In the genomic region with DNA sequence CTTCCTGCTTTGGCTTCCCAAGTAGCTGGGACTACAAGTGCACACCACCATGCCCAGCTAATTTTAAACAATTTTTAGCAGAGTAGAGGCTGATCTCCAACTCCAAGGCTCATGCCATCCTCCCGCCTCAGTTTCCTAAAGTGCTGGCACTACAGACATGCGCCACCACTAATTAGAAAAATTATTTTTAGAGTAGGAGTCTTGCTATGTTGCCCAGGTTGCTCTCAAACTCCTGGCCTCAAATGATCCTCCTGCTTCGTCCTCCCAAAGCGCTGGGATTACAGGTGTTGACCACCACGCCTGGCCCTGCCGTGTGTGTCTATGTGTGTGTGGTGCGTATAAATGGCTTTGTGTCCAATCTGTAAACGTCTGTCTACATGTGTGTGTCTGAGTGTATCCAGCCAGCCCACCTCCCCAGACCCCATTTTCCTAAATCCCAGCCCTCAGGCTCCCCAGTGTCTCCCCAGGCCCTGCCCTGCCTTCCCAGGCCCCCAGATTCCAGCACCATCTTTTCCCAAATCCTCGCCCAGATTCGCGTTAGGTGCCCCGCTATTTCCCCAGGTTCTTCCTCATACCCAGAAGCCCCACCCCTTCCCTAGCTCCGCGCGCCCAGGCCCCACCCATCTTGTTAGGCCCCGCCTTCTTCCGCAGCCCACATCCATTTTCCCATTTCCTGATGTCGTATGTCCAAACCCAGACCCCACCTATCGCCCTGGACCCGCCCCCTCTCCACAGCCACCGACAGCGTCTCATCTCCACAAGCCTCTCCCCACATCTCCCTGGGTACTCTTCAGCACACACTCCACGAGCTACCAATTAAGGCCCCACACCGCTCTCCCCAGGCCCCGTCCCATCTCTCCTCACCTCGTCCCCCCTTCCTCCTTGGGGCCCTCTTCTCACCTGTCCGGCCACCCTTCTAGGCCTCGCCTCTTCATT, we compare ENCODE assay signal across 9 cellular contexts. TPM values are rescaled to one million over a fixed set of nuclear protein-coding genes. Genes with fewer than 3 reads are reported as not detected.
DNase-seq lines count a peak whose midpoint lies in the region; ATAC-seq, FAIRE-seq and TF ChIP-seq lines count a peak whose summit lies in the region.
"Had no signal": no experiment of that assay in that cellular context is flagged by ENCODE, and none has a peak within 500 bp of the region (broad histone marks: within the 10 kb centered on the region; RNA-seq: fewer than 3 reads in every experiment).

No MANE protein-coding gene starts in this region.

- peaks cover 15% of the 10 kb centered on the region for H3K4me1 Mint-ChIP-seq in nephron

- peaks cover 5% of the 10 kb centered on the region for H3K9me1 ChIP-seq in K562 (ENCODE audit: control insufficient read depth, insufficient read depth, low read length)

- peak overlapping the region; percentile 100 for H2AFZ ChIP-seq in K562 (ENCODE audit: low read depth, low read length)

- FAIRE-seq in K562 (lab: Jason Lieb, UNC): peak; percentile 52
- FAIRE-seq in GM19239 (lab: Jason Lieb, UNC): no peak

- no peaks in the 10 kb centered on the region for H4K20me1 ChIP-seq in DOHH2 (ENCODE audit: control insufficient read depth, insufficient read depth, low read depth, low read length)
- H4K20me1 ChIP-seq in K562 (replicated peaks; ENCODE audit: control insufficient read depth, insufficient read depth, low read length): peaks cover 7% of the 10 kb centered on the region; the same call in 1 of the 2 replicates

- in situ Hi-C loops in K562 (cut with MboI): no loop called here

- POLR2A ChIA-PET in K562 (lab: Yijun Ruan, JAX): interaction anchor here (0.6 to 1.5 kb wide), 13 partner anchors 9 to 274 kb away, joined by 3 to 7 read pairs (median 3); a partner anchor contains a TSS

- no peak for TF ChIP-seq RAD21 in K562 (CRISPR knock-in tag; conservative IDR thresholded peaks at IDR 0.05 in 1 of 2, IDR thresholded peaks at IDR 0.05 in 1 of 2)

- H3K27me3 Mint-ChIP-seq in nephron (ENCODE audit: low read depth): peaks cover 98% of the 10 kb centered on the region

- H3K4me1 ChIP-seq in DOHH2 (ENCODE audit: control insufficient read depth, low read length) (peaks cover 24% of the 10 kb centered on the region), K562 (replicated peaks in 1 of 2; ENCODE audit: control insufficient read depth in 2 of 2, insufficient read depth in 2 of 2, low read length in 2 of 2) (peaks cover 13 to 39% of the 10 kb centered on the region in 2 experiments; a peak in 4 of 5 replicates)

- peak overlapping the region; percentile 37 to 51 (median 49) for H3K4me3 Mint-ChIP-seq in nephron

- H3K27ac Mint-ChIP-seq in nephron: no peak overlapping the region
- H3K27ac Mint-ChIP-seq: memory B cell had no signal

- H3K4me2 ChIP-seq in DOHH2 (ENCODE audit: low read length): peak overlapping the region; percentile 46
- H3K4me2 ChIP-seq in K562 (ENCODE audit: insufficient read depth, low read length): peak overlapping the region; percentile 97

- no peaks in the 10 kb centered on the region for H3K9me2 ChIP-seq in DOHH2 (replicated peaks; ENCODE audit: control insufficient read depth, low read length)

- H3K4me3 ChIP-seq in DOHH2 (ENCODE audit: low read length): no peak overlapping the region
- peak overlapping the region; percentile 60 for H3K4me3 ChIP-seq in K562

- peak; percentile 87 for DNase-seq in NCI-H187 treated with DMSO at 0.1 percent for 48 hours (lab: John Stamatoyannopoulos, UW)
- DNase-seq in K562 (ENCODE audit: extremely low read depth in 1 of 4, low spot score in 3 of 4): peak; percentile 84 to 93 (median 88)
- no peak for DNase-seq in foreskin melanocyte
- no peak for DNase-seq in GM19239 (ENCODE audit: insufficient read length, low spot score)

- no peak for TF ChIP-seq CTCF in DOHH2 (IDR thresholded peaks at IDR 0.05; ENCODE audit: low read depth, low read length, poor library complexity, severe bottlenecking)
- TF ChIP-seq CTCF in K562 (IDR thresholded peaks at IDR 0.05 in 2 of 3, conservative IDR thresholded peaks at IDR 0.05 in 1 of 3; ENCODE audit: insufficient read depth in 2 of 3, low read depth in 1 of 3, low read length in 3 of 3): no peak
- TF ChIP-seq CTCF in nephron (IDR thresholded peaks at IDR 0.05; ENCODE audit: unreplicated experiment in 3 of 3): no peak

- CTCF ChIA-PET in K562 (lab: Yijun Ruan, JAX; ENCODE audit: low intra/inter-chr PET ratio): no interaction called here

- peaks cover 6% of the 10 kb centered on the region for H3K9me3 Mint-ChIP-seq in nephron

- H3K9me3 ChIP-seq in DOHH2 (ENCODE audit: control insufficient read depth, insufficient read depth, low read length) (no peaks in the 10 kb centered on the region), K562 (replicated peaks; ENCODE audit: control insufficient read depth, insufficient read depth, low read depth, low read length) (no peaks in the 10 kb centered on the region)

- peak overlapping the region; percentile 64 to 70 for H3K9ac ChIP-seq in K562 (ENCODE audit: insufficient read depth in 1 of 2, low read depth in 2 of 2, low read length in 2 of 2)

- no peaks in the 10 kb centered on the region for H3K36me3 Mint-ChIP-seq in nephron (ENCODE audit: low read depth)

- intact Hi-C loops in K562 (cut with micrococcal nuclease): loop anchor here (10.0 kb wide), 1 partner anchor 158 kb away; a partner anchor contains a TSS

- TF ChIP-seq POLR2A in K562 (conservative IDR thresholded peaks at IDR 0.05): peak; percentile 62

- no peak for TF ChIP-seq EP300 in K562 (IDR thresholded peaks at IDR 0.05; ENCODE audit: low read length)

- H3K36me3 ChIP-seq in DOHH2 (ENCODE audit: control insufficient read depth, low read length): no peaks in the 10 kb centered on the region
- H3K36me3 ChIP-seq in K562 (ENCODE audit: control insufficient read depth, insufficient read depth, low read length): no peaks in the 10 kb centered on the region

- H3K27ac ChIP-seq in DOHH2 (ENCODE audit: low read depth, low read length) (no peak overlapping the region), K562 (ENCODE audit: extremely low read depth, low read depth, low read length) (peak overlapping the region; percentile 84)

- H3F3A ChIP-seq in DOHH2 (ENCODE audit: control insufficient read depth, insufficient read depth): 0 out of 2 replicates have a peak, but pooled peaks cover 4% of the 10 kb centered on the region

- H3K27me3 ChIP-seq in DOHH2 (ENCODE audit: control insufficient read depth, low read length) (peaks cover 16% of the 10 kb centered on the region), K562 (ENCODE audit: control insufficient read depth in 2 of 2, insufficient read depth in 2 of 2, low read length in 2 of 2) (peaks cover 19 to 46% of the 10 kb centered on the region in 2 experiments; a peak in 4 of 5 replicates)

- ATAC-seq in K562 (peak; percentile 92), GM21447 (IDR thresholded peaks at IDR 0.05; ENCODE audit: unreplicated experiment) (no peak), HG03039 (IDR thresholded peaks at IDR 0.05; ENCODE audit: unreplicated experiment) (no peak)

- WGBS in K562 (ENCODE audit: insufficient coverage, low coverage, missing lambda C conversion rate): under 1% methylated on average over 25 of the region's 28 CpGs

- no TSS peak for BruUV-seq in K562 (replicated peaks; lab: Mats Ljungman, UMichigan)

- no peaks in the 10 kb centered on the region for H3K79me2 ChIP-seq in DOHH2 (ENCODE audit: control insufficient read depth, low read length)
- H3K79me2 ChIP-seq in K562 (ENCODE audit: control insufficient read depth, insufficient read depth, low read length): no peaks in the 10 kb centered on the region

RNA-seq across cellular contexts. Expression of a gene that starts 24.9 kb away (rescaled TPM):
- total RNA-seq in K562 (2011; cell fraction: chromatin; rRNA removed; ENCODE audit: low replicate concordance): 1.0 and 3.4 TPM in 2 replicates
- 1.2 and 2.0 TPM in 2 replicates for total RNA-seq in K562 (2011; cell fraction: nucleolus; rRNA removed)
- total RNA-seq in K562 (2011; cell fraction: nucleoplasm; rRNA removed): 1.0 and 1.5 TPM in 2 replicates
- total RNA-seq in K562 (2014; rRNA removed) (0.64 and 0.86 TPM in 2 replicates), K562 (2014; rRNA removed; fragmentation: Illumina TruSeq; extraction: Trizol) (0.10 and 0.15 TPM in 2 replicates), K562 (2015; rRNA removed; fragmentation: Illumina TruSeq; extraction: Trizol) (0.30 TPM in 1 of 2 replicates, not detected in the other), K562 (2021) (0.60 and 0.66 TPM in 2 replicates)
- polyA plus RNA-seq in K562 (2011; rRNA removed) (0.09 and 0.17 TPM in 2 replicates), K562 (2014; fragmentation: Illumina TruSeq; extraction: Trizol) (0.07 and 0.43 TPM in 2 replicates), K562 (2014; fragmentation: Nextera tagmentation; extraction: Ambion mirVana) (not detected), K562 (2014; rRNA removed) (0.18 and 0.32 TPM in 2 replicates)
- 0.21 and 1.7 TPM in 2 replicates for polyA plus RNA-seq in K562 (2011; cell fraction: cytosol; rRNA removed)
- polyA plus RNA-seq in K562 (2011; cell fraction: nucleus; rRNA removed): 0.48 and 1.0 TPM in 2 replicates
- 0.61 and 0.62 TPM in 2 replicates for polyA plus RNA-seq in K562 (2012)
- polyA minus RNA-seq in K562 (2011; rRNA and poly(A)+ RNA removed): 0.42 and 0.49 TPM in 2 replicates
- polyA minus RNA-seq in K562 (2011; cell fraction: cytosol; rRNA and poly(A)+ RNA removed): not detected in 2 replicates
- polyA minus RNA-seq in K562 (2011; cell fraction: nucleus; rRNA and poly(A)+ RNA removed): 0.27 and 0.56 TPM in 2 replicates

RNA-seq across cellular contexts. Expression of a gene that starts 27.5 kb away (rescaled TPM):
- total RNA-seq in K562 (2011; cell fraction: chromatin; rRNA removed; ENCODE audit: low replicate concordance): 4.0 and 10.9 TPM in 2 replicates
- total RNA-seq in K562 (2011; cell fraction: nucleolus; rRNA removed): 3.2 and 4.7 TPM in 2 replicates
- total RNA-seq in K562 (2011; cell fraction: nucleoplasm; rRNA removed): 5.1 and 13.7 TPM in 2 replicates
- total RNA-seq in K562 (2014; rRNA removed): 0.18 and 0.33 TPM in 2 replicates
- 0.32 and 0.36 TPM in 2 replicates for total RNA-seq in K562 (2014; rRNA removed; fragmentation: Illumina TruSeq; extraction: Trizol)
- total RNA-seq in K562 (2015; rRNA removed; fragmentation: Illumina TruSeq; extraction: Trizol): 0.11 and 0.19 TPM in 2 replicates
- total RNA-seq in K562 (2021): 0.67 and 0.71 TPM in 2 replicates
- polyA plus RNA-seq in K562 (2011; rRNA removed): 0.21 and 0.80 TPM in 2 replicates
- polyA plus RNA-seq in K562 (2011; cell fraction: cytosol; rRNA removed): 0.63 and 1.7 TPM in 2 replicates
- 1.5 and 2.5 TPM in 2 replicates for polyA plus RNA-seq in K562 (2011; cell fraction: nucleus; rRNA removed)
- polyA plus RNA-seq in K562 (2012): 0.57 and 2.9 TPM in 2 replicates
- 0.28 and 0.46 TPM in 2 replicates for polyA plus RNA-seq in K562 (2014; fragmentation: Illumina TruSeq; extraction: Trizol)
- polyA plus RNA-seq in K562 (2014; fragmentation: Nextera tagmentation; extraction: Ambion mirVana): under 1 TPM in 1 of 2 experiments, not detected in 1; 0.06 TPM
- 0.74 and 0.80 TPM in 2 replicates for polyA plus RNA-seq in K562 (2014; rRNA removed)
- 0.60 and 0.66 TPM in 2 replicates for polyA minus RNA-seq in K562 (2011; rRNA and poly(A)+ RNA removed)
- 1.0 and 1.5 TPM in 2 replicates for polyA minus RNA-seq in K562 (2011; cell fraction: cytosol; rRNA and poly(A)+ RNA removed)
- polyA minus RNA-seq in K562 (2011; cell fraction: nucleus; rRNA and poly(A)+ RNA removed): 0.94 and 2.4 TPM in 2 replicates

RNA-seq across cellular contexts. Expression of a gene that starts 37.2 kb away (rescaled TPM):
- 6.2 and 16.4 TPM in 2 replicates for total RNA-seq in K562 (2011; cell fraction: chromatin; rRNA removed; ENCODE audit: low replicate concordance)
- total RNA-seq in K562 (2011; cell fraction: nucleolus; rRNA removed): 13.6 and 14.7 TPM in 2 replicates
- total RNA-seq in K562 (2011; cell fraction: nucleoplasm; rRNA removed): 7.3 and 7.6 TPM in 2 replicates
- total RNA-seq in K562 (2014; rRNA removed) (8.5 and 11.9 TPM in 2 replicates), K562 (2014; rRNA removed; fragmentation: Illumina TruSeq; extraction: Trizol) (4.9 and 6.4 TPM in 2 replicates), K562 (2015; rRNA removed; fragmentation: Illumina TruSeq; extraction: Trizol) (7.8 and 8.0 TPM in 2 replicates), K562 (2021) (14.3 and 16.3 TPM in 2 replicates)
- polyA plus RNA-seq in K562 (2011; rRNA removed) (10.0 and 10.5 TPM in 2 replicates), K562 (2014; fragmentation: Illumina TruSeq; extraction: Trizol) (12.3 and 18.2 TPM in 2 replicates), K562 (2014; fragmentation: Nextera tagmentation; extraction: Ambion mirVana) (1 to 10 TPM in 1 of 2 experiments, under 1 TPM in 1; 0.56 to 2.7 TPM), K562 (2014; rRNA removed) (16.2 and 18.6 TPM in 2 replicates)
- polyA plus RNA-seq in K562 (2011; cell fraction: cytosol; rRNA removed): 9.7 and 17.1 TPM in 2 replicates
- 28.4 and 49.7 TPM in 2 replicates for polyA plus RNA-seq in K562 (2011; cell fraction: nucleus; rRNA removed)
- 11.8 and 12.7 TPM in 2 replicates for polyA plus RNA-seq in K562 (2012)
- 2.6 and 4.0 TPM in 2 replicates for polyA minus RNA-seq in K562 (2011; rRNA and poly(A)+ RNA removed)
- polyA minus RNA-seq in K562 (2011; cell fraction: cytosol; rRNA and poly(A)+ RNA removed): 2.9 and 5.1 TPM in 2 replicates
- polyA minus RNA-seq in K562 (2011; cell fraction: nucleus; rRNA and poly(A)+ RNA removed): 2.8 TPM in 2 replicates

Comparison
In these comparisons a context has a peak if more than half of its experiments do, and no peak if none do; other contexts are left out.
1. DNase-seq: peak in NCI-H187 treated with DMSO at 0.1 percent for 48 hours (single experiment) and K562 (4 of 4); none in foreskin melanocyte (single experiment) and GM19239 (single experiment).